Comparison of ENCODE assay signal across 11 cellular contexts in genomic region chr3:168251371-168251770, GRCh38.
A peak's percentile ranks its signal among the peaks of the same experiment; 100 is the strongest.
DNase-seq lines count a peak whose midpoint lies in the region; ATAC-seq and TF ChIP-seq lines count a peak whose summit lies in the region.
"Had no signal": no experiment of that assay in that cellular context is flagged by ENCODE, and none has a peak within 500 bp of the region (broad histone marks: within the 10 kb centered on the region; RNA-seq: fewer than 3 reads in every experiment).

No MANE protein-coding gene starts in this region.

- ATAC-seq in GM18907 (IDR thresholded peaks at IDR 0.05; ENCODE audit: unreplicated experiment) = peak; percentile 57
- ATAC-seq in GM21825 (IDR thresholded peaks at IDR 0.05; ENCODE audit: unreplicated experiment) = peak; percentile 49
- peak; percentile 41 for ATAC-seq in HG03439 (IDR thresholded peaks at IDR 0.05; ENCODE audit: unreplicated experiment)

- peak overlapping the region; percentile 94 for H3K4me2 ChIP-seq in neural progenitor cell

- peak overlapping the region; percentile 99 for H3K4me3 Mint-ChIP-seq in neural progenitor cell
- H3K4me3 Mint-ChIP-seq: central memory CD8-positive, alpha-beta T cell had no signal

- no peaks in the 10 kb centered on the region for H3K9me3 ChIP-seq in neural progenitor cell (ENCODE audit: low read depth)

- peaks cover 10% of the 10 kb centered on the region for H3K4me1 ChIP-seq in neural progenitor cell

- H3K4me1 Mint-ChIP-seq in neural progenitor cell = peaks cover 28% of the 10 kb centered on the region

- H3K36me3 Mint-ChIP-seq in neural progenitor cell = peaks cover 29% of the 10 kb centered on the region

- H3K36me3 ChIP-seq in neural progenitor cell = no peaks in the 10 kb centered on the region

- peaks cover 39% of the 10 kb centered on the region for H3F3A ChIP-seq in neural progenitor cell (ENCODE audit: low read depth)

- H3K9me3 Mint-ChIP-seq in neural progenitor cell = peaks cover 33% of the 10 kb centered on the region

- TF ChIP-seq CTCF in neural progenitor cell (IDR thresholded peaks at IDR 0.05) = no peak

- peaks cover 18% of the 10 kb centered on the region for H3K79me2 ChIP-seq in neural progenitor cell (ENCODE audit: low read depth)

- DNase-seq in neural progenitor cell (ENCODE audit: low spot score) (peak; percentile 26), DMS153 treated with DMSO at 0.1 percent for 48 hours (lab: John Stamatoyannopoulos, UW; ENCODE audit: unreplicated experiment) (no peak), COR-L47 (lab: John Stamatoyannopoulos, UW) (no peak)
- DNase-seq in stimulated activated CD4-positive, alpha-beta T cell treated with anti-CD3 and anti-CD28 coated beads, Interleukin-4, amount 100 ng/mL, for 4 hours = no peak
- no peak for DNase-seq in stimulated activated CD4-positive, alpha-beta T cell treated with anti-CD3 and anti-CD28 coated beads, Interleukin-4, amount 100 ng/mL, for 1 hour
- DNase-seq: activated CD4-positive, alpha-beta T cell treated with anti-CD3 and anti-CD28 coated beads, Interleukin-2, amount 50 U/mL, for 48 hours; Karpas-422 had no signal

- no peak overlapping the region for H2AFZ ChIP-seq in neural progenitor cell (replicated peaks)

- no peak overlapping the region for H3K27ac Mint-ChIP-seq in neural progenitor cell

- peaks cover 15% of the 10 kb centered on the region for H3K27me3 ChIP-seq in neural progenitor cell

- peak overlapping the region; percentile 86 for H3K4me3 ChIP-seq in neural progenitor cell

- no peaks in the 10 kb centered on the region for H3K27me3 Mint-ChIP-seq in neural progenitor cell (ENCODE audit: insufficient read depth, low read depth)

- no peak overlapping the region for H3K27ac ChIP-seq in neural progenitor cell

- no peak overlapping the region for H3K9ac ChIP-seq in neural progenitor cell

- no peaks in the 10 kb centered on the region for H4K20me1 ChIP-seq in neural progenitor cell (ENCODE audit: low read depth)
